13 cellular contexts compared by ENCODE assay signal in the genomic region with DNA sequence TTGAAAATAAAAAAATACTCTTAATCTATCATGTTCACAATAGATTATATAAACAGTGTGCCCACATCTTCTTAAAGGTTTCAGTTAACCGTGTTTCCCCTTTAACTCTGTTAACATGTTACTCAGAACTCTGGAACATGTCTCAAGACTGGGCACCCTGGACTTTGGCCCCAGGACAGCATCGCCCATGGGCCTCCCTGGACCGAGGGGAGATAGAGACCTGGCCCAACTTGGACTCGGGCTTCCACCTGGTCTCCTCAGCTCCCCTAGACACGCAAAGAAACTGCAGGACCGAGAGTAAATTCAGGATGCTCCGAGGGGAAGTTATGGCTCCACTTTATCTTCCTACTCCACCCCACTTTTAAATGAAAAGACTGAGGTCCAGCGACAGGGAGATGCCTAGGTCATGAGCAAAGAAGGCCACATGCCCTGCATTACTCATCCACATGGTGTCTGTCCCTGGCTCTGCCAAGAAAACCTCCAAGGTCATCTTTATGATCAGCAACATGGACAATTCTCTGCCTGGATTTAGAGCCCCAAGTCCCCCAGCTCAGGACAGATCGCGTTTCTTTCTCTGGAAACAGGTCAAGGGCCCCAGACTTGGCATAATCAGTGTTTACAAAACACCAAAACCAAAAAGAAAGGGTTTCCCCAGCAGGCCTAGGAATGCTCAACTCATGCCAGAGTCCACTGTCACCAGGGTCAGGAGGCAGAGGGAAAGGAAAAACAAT. TPM values are rescaled to one million over a fixed set of nuclear protein-coding genes. Genes with fewer than 3 reads are reported as not detected.
DNase-seq lines count a peak whose midpoint lies in the region; ATAC-seq, FAIRE-seq and TF ChIP-seq lines count a peak whose summit lies in the region.
"Had no signal": no experiment of that assay in that cellular context is flagged by ENCODE, and none has a peak within 500 bp of the region (broad histone marks: within the 10 kb centered on the region; RNA-seq: fewer than 3 reads in every experiment).

No MANE protein-coding gene starts in this region.

- H2AFZ ChIP-seq in HepG2 (ENCODE audit: low read length): no peak overlapping the region
- no peak overlapping the region for H2AFZ ChIP-seq in MM.1S (ENCODE audit: low read length)

- no peak; the same call in 2 of the 3 replicates for ATAC-seq in HepG2
- ATAC-seq in GM21360 (IDR thresholded peaks at IDR 0.05; ENCODE audit: unreplicated experiment): no peak

- no peaks in the 10 kb centered on the region for H3K9me3 ChIP-seq in HepG2 (ENCODE audit: low read length)
- H3K9me3 ChIP-seq in spleen: no peaks in the 10 kb centered on the region
- no peaks in the 10 kb centered on the region for H3K9me3 ChIP-seq in MM.1S (replicated peaks; ENCODE audit: insufficient read depth, low read length)

- TF ChIP-seq RAD21 in HepG2 (CRISPR knock-in tag; IDR thresholded peaks at IDR 0.05): no peak

- no peak overlapping the region for H3K4me3 Mint-ChIP-seq in chondrocyte (ENCODE audit: unreplicated experiment)

- FAIRE-seq in HepG2 (lab: Jason Lieb, UNC): no peak
- FAIRE-seq: G401.6 had no signal

- H3K4me3 ChIP-seq in HepG2 (replicated peaks in 1 of 3; ENCODE audit: insufficient read depth in 1 of 3, low read depth in 2 of 3, low read length in 3 of 3): no peak overlapping the region
- H3K4me3 ChIP-seq in spleen: no peak overlapping the region
- H3K4me3 ChIP-seq in MM.1S (ENCODE audit: low read length): no peak overlapping the region

- H3K9me2 ChIP-seq in MM.1S (replicated peaks; ENCODE audit: insufficient read depth, low read length): no peaks in the 10 kb centered on the region

- TF ChIP-seq EP300 in HepG2 (IDR thresholded peaks at IDR 0.05; ENCODE audit: low read depth in 2 of 2, low read length in 2 of 2) (no peak), HepG2 (CRISPR knock-in tag; IDR thresholded peaks at IDR 0.05; ENCODE audit: borderline replicate concordance) (no peak)

- POLR2A ChIA-PET in HepG2 (lab: Yijun Ruan, JAX): no interaction called here

- BruUV-seq in HepG2 (replicated peaks; lab: Mats Ljungman, UMichigan): no TSS peak

- DNase-seq in H4 (ENCODE audit: low spot score) (peak; percentile 27), chondrocyte (ENCODE audit: low spot score) (peak; percentile 4), HepG2 (ENCODE audit: low spot score) (peak; percentile 31), spleen (peak; percentile 39), MM.1S (no peak), NCI-H226 (no peak), NCI-H1694 (lab: John Stamatoyannopoulos, UW) (no peak)
- DNase-seq: NCI-H1048; SHP77; stimulated activated naive CD8-positive, alpha-beta T cell treated with anti-CD3 and anti-CD28 coated beads, Interleukin-15, Interleukin-2, amounts not matched to agents 100 U/mL and 50 U/mL, for 24 hours had no signal

- CTCF ChIA-PET in HepG2 (lab: Yijun Ruan, JAX; ENCODE audit: low intra/inter-chr PET ratio, low total read pairs): no interaction called here

- TF ChIP-seq CTCF in chondrocyte (IDR thresholded peaks at IDR 0.05): no peak
- no peak for TF ChIP-seq CTCF in HepG2 (CRISPR knock-in tag; IDR thresholded peaks at IDR 0.05)
- TF ChIP-seq CTCF in spleen (IDR thresholded peaks at IDR 0.05 in 8 of 11, conservative IDR thresholded peaks at IDR 0.05 in 3 of 11): no peak
- no peak for TF ChIP-seq CTCF in MM.1S (IDR thresholded peaks at IDR 0.05; ENCODE audit: low read length)

- no peaks in the 10 kb centered on the region for H3K79me2 ChIP-seq in HepG2 (ENCODE audit: insufficient read depth, low read length)
- no peaks in the 10 kb centered on the region for H3K79me2 ChIP-seq in MM.1S (ENCODE audit: low read length)

- H4K20me1 ChIP-seq in HepG2 (ENCODE audit: insufficient read depth, low read length) (no peaks in the 10 kb centered on the region), MM.1S (ENCODE audit: insufficient read depth, low read length) (no peaks in the 10 kb centered on the region)

- H3K27me3 ChIP-seq in HepG2 (ENCODE audit: control insufficient read depth in 1 of 2, insufficient read depth in 2 of 2, low read length in 2 of 2): no peaks in the 10 kb centered on the region
- no peaks in the 10 kb centered on the region for H3K27me3 ChIP-seq in spleen (replicated peaks in 1 of 7)
- H3K27me3 ChIP-seq in MM.1S (replicated peaks; ENCODE audit: insufficient read depth, low read length): no peaks in the 10 kb centered on the region
- H3K27me3 ChIP-seq: neutrophil had no signal

- H3K36me3 Mint-ChIP-seq in chondrocyte (ENCODE audit: low read depth): peaks cover 37% of the 10 kb centered on the region

- peak overlapping the region; percentile 93 for H3K27ac Mint-ChIP-seq in chondrocyte (ENCODE audit: unreplicated experiment)

- peak overlapping the region; percentile 43 for H3K27ac ChIP-seq in HepG2 (ENCODE audit: extremely low read length, insufficient read depth, low read length)
- H3K27ac ChIP-seq in spleen: peak overlapping the region; percentile 27 to 87 (median 74)
- no peak overlapping the region for H3K27ac ChIP-seq in MM.1S (ENCODE audit: low read length)
- H3K27ac ChIP-seq: neutrophil had no signal

- H3K36me3 ChIP-seq in HepG2 (replicated peaks in 1 of 2; ENCODE audit: control insufficient read depth in 1 of 2, insufficient read depth in 2 of 2, low read length in 2 of 2) (peaks cover 49 to 90% of the 10 kb centered on the region in 2 experiments), spleen (peaks cover 0 to 100% (median 96%) of the 10 kb centered on the region in 6 donors), MM.1S (replicated peaks; ENCODE audit: insufficient read depth, low read length) (peaks cover 5% of the 10 kb centered on the region)

- H3K4me2 ChIP-seq in HepG2 (ENCODE audit: low read depth, low read length) (no peak overlapping the region), MM.1S (ENCODE audit: low read depth, low read length) (no peak overlapping the region)

- H3K9ac ChIP-seq in HepG2 (ENCODE audit: insufficient read depth, low read depth, low read length) (no peak overlapping the region), MM.1S (ENCODE audit: low read length) (no peak overlapping the region)

- WGBS in HepG2 (ENCODE audit: low lambda C conversion rate): 72% methylated on average over 10 of the region's 10 CpGs
- 68 to 83% (median 79%) methylated on average over 10 of the region's 10 CpGs for WGBS in spleen, 5 donors

- no peaks in the 10 kb centered on the region for H3K27me3 Mint-ChIP-seq in chondrocyte (ENCODE audit: low read depth)

- no peaks in the 10 kb centered on the region for H3F3A ChIP-seq in MM.1S (ENCODE audit: insufficient read depth, low read length)

- intact Hi-C loops in HepG2 (cut with micrococcal nuclease; ENCODE audit: unreplicated experiment): no loop called here
- intact Hi-C loops in spleen (cut with DNase I; ENCODE audit: low total_unique reads): no loop called here

- TF ChIP-seq POLR2A in HepG2 (IDR thresholded peaks at IDR 0.05; ENCODE audit: insufficient read depth in 1 of 2, low read depth in 2 of 2, low read length in 2 of 2): no peak
- no peak for TF ChIP-seq POLR2A in spleen (IDR thresholded peaks at IDR 0.05)

- no peaks in the 10 kb centered on the region for H3K9me3 Mint-ChIP-seq in chondrocyte (ENCODE audit: low read depth)

- H3K4me1 Mint-ChIP-seq in chondrocyte (ENCODE audit: low read depth): peaks cover 27% of the 10 kb centered on the region

- H3K4me1 ChIP-seq in HepG2 (ENCODE audit: insufficient read depth, low read length): peaks cover 39% of the 10 kb centered on the region
- peaks cover 14 to 48% (median 36%) of the 10 kb centered on the region in 6 donors for H3K4me1 ChIP-seq in spleen
- no peaks in the 10 kb centered on the region for H3K4me1 ChIP-seq in MM.1S (ENCODE audit: low read length)

- in situ Hi-C loops in HepG2 (cut with HindIII; ENCODE audit: extremely low pct_ligation_motif_present, low pct_unique_long_range_greater_than_20kb): no loop called here

RNA-seq across cellular contexts. Expression of gene GPX3, which starts 17.3 kb away (rescaled TPM):
- 338 and 380 TPM in 2 replicates for total RNA-seq in H4 (2014; rRNA removed; shearing (Covaris generic))
- total RNA-seq in chondrocyte (1.5 to 5.3 TPM (median 4.9 TPM) in 3 replicates), HepG2 (2016; rRNA removed; fragmentation: Illumina TruSeq; extraction: Trizol) (31.9 and 33.8 TPM in 2 replicates), spleen (100 to 1,000 TPM in 6 of 7 donors, 10 to 100 TPM in 1; 78.7 to 886 (median 416) TPM)
- total RNA-seq in HepG2 (2016; cell fraction: cytosol; rRNA removed; fragmentation: Illumina TruSeq; extraction: Trizol; ENCODE audit: low read depth): 15.0 and 22.4 TPM in 2 replicates
- total RNA-seq in HepG2 (2016; cell fraction: insoluble cytoplasmic fraction; rRNA removed; fragmentation: Illumina TruSeq; extraction: Trizol): 27.5 and 35.1 TPM in 2 replicates
- 43.3 and 53.5 TPM in 2 replicates for total RNA-seq in HepG2 (2016; cell fraction: membrane; rRNA removed; fragmentation: Illumina TruSeq; extraction: Trizol)
- 37.4 and 44.4 TPM in 2 replicates for total RNA-seq in HepG2 (2016; cell fraction: nucleus; rRNA removed; fragmentation: Illumina TruSeq; extraction: Trizol)
- polyA plus RNA-seq in HepG2 (2011; rRNA removed) (1,506 and 1,892 TPM in 2 replicates), spleen (100 to 1,000 TPM; 158 to 261 (median 256) TPM)
- polyA plus RNA-seq in HepG2 (2011; cell fraction: cytosol; rRNA removed): 1,827 and 1,911 TPM in 2 replicates
- polyA plus RNA-seq in HepG2 (2011; cell fraction: nucleus; rRNA removed): 579 and 581 TPM in 2 replicates
- 440 and 606 TPM in 2 replicates for polyA plus RNA-seq in HepG2 (2012)
- polyA plus RNA-seq in HepG2 (2016; cell fraction: cytosol; fragmentation: Illumina TruSeq; extraction: Trizol; ENCODE audit: low read depth): 58.7 and 88.7 TPM in 2 replicates
- 65.0 and 89.5 TPM in 2 replicates for polyA plus RNA-seq in HepG2 (2016; cell fraction: insoluble cytoplasmic fraction; fragmentation: Illumina TruSeq; extraction: Trizol; ENCODE audit: low read depth)
- 111 and 130 TPM in 2 replicates for polyA plus RNA-seq in HepG2 (2016; cell fraction: membrane; fragmentation: Illumina TruSeq; extraction: Trizol; ENCODE audit: low read depth)
- polyA plus RNA-seq in HepG2 (2016; cell fraction: nucleus; fragmentation: Illumina TruSeq; extraction: Trizol; ENCODE audit: insufficient read depth, low read depth): 94.5 and 99.0 TPM in 2 replicates
- polyA minus RNA-seq in HepG2 (2011; rRNA and poly(A)+ RNA removed; ENCODE audit: low replicate concordance): 1.3 and 2,208 TPM in 2 replicates
- polyA minus RNA-seq in HepG2 (2011; cell fraction: cytosol; rRNA and poly(A)+ RNA removed): 329 and 350 TPM in 2 replicates
- polyA minus RNA-seq in HepG2 (2011; cell fraction: nucleus; rRNA and poly(A)+ RNA removed): 159 and 243 TPM in 2 replicates

RNA-seq across cellular contexts. Expression of gene TNIP1, which starts 43.1 kb away (rescaled TPM):
- 38.7 and 41.9 TPM in 2 replicates for total RNA-seq in H4 (2014; rRNA removed; shearing (Covaris generic))
- total RNA-seq in chondrocyte: 47.2 to 75.6 TPM (median 74.0 TPM) in 3 replicates
- 26.2 and 29.8 TPM in 2 replicates for total RNA-seq in HepG2 (2016; rRNA removed; fragmentation: Illumina TruSeq; extraction: Trizol)
- 11.3 and 13.0 TPM in 2 replicates for total RNA-seq in HepG2 (2016; cell fraction: cytosol; rRNA removed; fragmentation: Illumina TruSeq; extraction: Trizol; ENCODE audit: low read depth)
- total RNA-seq in HepG2 (2016; cell fraction: insoluble cytoplasmic fraction; rRNA removed; fragmentation: Illumina TruSeq; extraction: Trizol): 22.8 and 24.5 TPM in 2 replicates
- total RNA-seq in HepG2 (2016; cell fraction: membrane; rRNA removed; fragmentation: Illumina TruSeq; extraction: Trizol): 28.9 and 33.7 TPM in 2 replicates
- 16.2 and 22.2 TPM in 2 replicates for total RNA-seq in HepG2 (2016; cell fraction: nucleus; rRNA removed; fragmentation: Illumina TruSeq; extraction: Trizol)
- polyA plus RNA-seq in HepG2 (2011; rRNA removed): 45.9 and 48.7 TPM in 2 replicates
- 40.8 and 45.3 TPM in 2 replicates for polyA plus RNA-seq in HepG2 (2011; cell fraction: cytosol; rRNA removed)
- 57.3 and 59.8 TPM in 2 replicates for polyA plus RNA-seq in HepG2 (2011; cell fraction: nucleus; rRNA removed)
- polyA plus RNA-seq in HepG2 (2012): 52.5 and 57.8 TPM in 2 replicates
- polyA plus RNA-seq in HepG2 (2016; cell fraction: cytosol; fragmentation: Illumina TruSeq; extraction: Trizol; ENCODE audit: low read depth): 16.8 and 17.8 TPM in 2 replicates
- polyA plus RNA-seq in HepG2 (2016; cell fraction: insoluble cytoplasmic fraction; fragmentation: Illumina TruSeq; extraction: Trizol; ENCODE audit: low read depth): 26.4 and 35.7 TPM in 2 replicates
- polyA plus RNA-seq in HepG2 (2016; cell fraction: membrane; fragmentation: Illumina TruSeq; extraction: Trizol; ENCODE audit: low read depth): 31.5 and 33.1 TPM in 2 replicates
- polyA plus RNA-seq in HepG2 (2016; cell fraction: nucleus; fragmentation: Illumina TruSeq; extraction: Trizol; ENCODE audit: insufficient read depth, low read depth): 29.8 and 34.0 TPM in 2 replicates
- polyA minus RNA-seq in HepG2 (2011; rRNA and poly(A)+ RNA removed; ENCODE audit: low replicate concordance): 45.2 and 73.0 TPM in 2 replicates
- 45.8 and 51.1 TPM in 2 replicates for polyA minus RNA-seq in HepG2 (2011; cell fraction: cytosol; rRNA and poly(A)+ RNA removed)
- polyA minus RNA-seq in HepG2 (2011; cell fraction: nucleus; rRNA and poly(A)+ RNA removed): 50.0 and 60.3 TPM in 2 replicates
- 100 to 1,000 TPM; 179 to 260 (median 218) TPM for total RNA-seq in spleen
- polyA plus RNA-seq in spleen: 100 to 1,000 TPM in 1 of 3 donors, 10 to 100 TPM in 2; 67.7 to 149 (median 95.9) TPM

Comparison
In these comparisons a context has a peak if more than half of its experiments do, and no peak if none do; other contexts are left out.
1. DNase-seq: peak in H4 (single experiment), chondrocyte (single experiment), HepG2 (single experiment) and spleen (single experiment); none in MM.1S (single experiment), NCI-H226 (single experiment) and NCI-H1694 (single experiment).